ENCODE assay signal across 19 cellular contexts in the genomic region with DNA sequence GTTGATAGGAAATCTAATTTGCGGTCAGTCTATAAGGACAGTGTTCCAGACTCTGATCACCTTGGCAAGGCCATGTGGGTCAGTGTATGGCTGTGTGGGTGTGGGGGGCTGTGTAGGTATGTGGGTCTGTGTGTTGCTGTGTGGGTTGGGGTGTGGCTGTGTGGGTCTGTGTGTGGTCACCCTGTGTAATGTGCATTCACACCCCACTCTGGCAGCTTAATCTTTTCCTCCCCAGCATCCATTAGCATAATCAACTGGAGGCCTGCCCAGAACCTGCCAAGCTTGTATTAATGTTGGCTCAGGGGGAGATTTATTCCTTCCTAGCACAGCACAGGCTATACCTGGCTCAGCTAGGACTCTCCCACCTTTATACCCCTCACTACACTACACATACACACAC.
A peak's percentile ranks its signal among the peaks of the same experiment; 100 is the strongest.
DNase-seq lines count a peak whose midpoint lies in the region; ATAC-seq, FAIRE-seq and TF ChIP-seq lines count a peak whose summit lies in the region.
"Had no signal": no experiment of that assay in that cellular context is flagged by ENCODE, and none has a peak within 500 bp of the region (broad histone marks: within the 10 kb centered on the region; RNA-seq: fewer than 3 reads in every experiment).

No MANE protein-coding gene starts in this region.

- no peaks in the 10 kb centered on the region for H3K27me3 ChIP-seq in right cardiac atrium (ENCODE audit: control insufficient read depth, insufficient read depth)
- no peaks in the 10 kb centered on the region for H3K27me3 ChIP-seq in testis
- H3K27me3 ChIP-seq: BLaER1, SJCRH30 had no signal

- no peak for FAIRE-seq in H54 (lab: Jason Lieb, UNC)
- FAIRE-seq: A204.1 had no signal

- no peak for TF ChIP-seq CTCF in testis (IDR thresholded peaks at IDR 0.05)

- H3K4me1 ChIP-seq in right cardiac atrium (ENCODE audit: control insufficient read depth, insufficient read depth, low read length) (no peaks in the 10 kb centered on the region), testis (peaks cover 3% of the 10 kb centered on the region)
- H3K4me1 ChIP-seq: BLaER1, SJCRH30 had no signal

- no peaks in the 10 kb centered on the region for H3K9me3 ChIP-seq in SK-N-MC (ENCODE audit: low read depth, low read length)
- H3K9me3 ChIP-seq in right cardiac atrium (ENCODE audit: control insufficient read depth, low read length), result no peaks in the 10 kb centered on the region
- H3K9me3 ChIP-seq in testis, result no peaks in the 10 kb centered on the region
- H3K9me3 ChIP-seq: BLaER1, SJCRH30 had no signal

- H3K9ac ChIP-seq in SK-N-MC (ENCODE audit: insufficient read length), result peak overlapping the region; percentile 20
- H3K9ac ChIP-seq: BLaER1, KMS-11 had no signal

- H3K36me3 ChIP-seq in SK-N-MC (ENCODE audit: insufficient read depth, low read length) (no peaks in the 10 kb centered on the region), testis (ENCODE audit: low read depth, missing control alignments) (no peaks in the 10 kb centered on the region)
- H3K36me3 ChIP-seq: BLaER1, SJCRH30 had no signal

- DNase-seq in SHP77 (lab: John Stamatoyannopoulos, UW), result peak; percentile 16 to 23
- DNase-seq in SHP77 treated with DMSO at 0.1 percent for 48 hours (lab: John Stamatoyannopoulos, UW), result no peak
- no peak for DNase-seq in SK-N-MC (ENCODE audit: low read depth, low spot score)
- no peak for DNase-seq in right cardiac atrium
- DNase-seq in testis, result peak; percentile 29
- DNase-seq in OCI-M2 (lab: John Stamatoyannopoulos, UW; ENCODE audit: unreplicated experiment), result no peak
- DNase-seq in H54 (ENCODE audit: insufficient read length, low spot score), result no peak
- DNase-seq: CD8-positive, alpha-beta memory T cell; DND-41; NCI-H1417 treated with DMSO at 0.1 percent for 48 hours; NCI-H187 treated with DMSO at 0.1 percent for 48 hours; NCI-H345; NCI-H526; OCI-M1; SJCRH30 had no signal

- intact Hi-C loops in right cardiac atrium (cut with DNase I), result no loop called here
- intact Hi-C loops in testis (cut with DNase I; ENCODE audit: low total_unique reads), result no loop called here

- TF ChIP-seq POLR2A in testis (IDR thresholded peaks at IDR 0.05) (no peak), H54 (IDR thresholded peaks at IDR 0.05; ENCODE audit: low read depth, low read length) (no peak)

- H3K4me3 ChIP-seq in SK-N-MC (peak overlapping the region; percentile 56), right cardiac atrium (ENCODE audit: low read length) (no peak overlapping the region), testis (no peak overlapping the region)
- H3K4me3 ChIP-seq: BLaER1, SJCRH30 had no signal

- ATAC-seq in right cardiac atrium, result peak; percentile 52 to 90
- no peak for ATAC-seq in HG03439 (IDR thresholded peaks at IDR 0.05; ENCODE audit: unreplicated experiment)

- H3K27ac ChIP-seq in SK-N-MC (peak overlapping the region; percentile 61; the same call in 1 of the 2 replicates), right cardiac atrium (ENCODE audit: low read length) (no peak overlapping the region), testis (no peak overlapping the region)
- H3K27ac ChIP-seq: BLaER1, KMS-11, SJCRH30 had no signal

- 98% methylated on average over 1 of the region's 1 CpG for whole genome bisulfite sequencing in right cardiac atrium
- 57 to 80% methylated on average over 1 of the region's 1 CpG for WGBS in testis, 2 donors

Comparison
In these comparisons a context has a peak if more than half of its experiments do, and no peak if none do; other contexts are left out.
1. DNase-seq: peak in SHP77 (2 of 2) and testis (single experiment); none in SHP77 treated with DMSO at 0.1 percent for 48 hours (single experiment), SK-N-MC (single experiment), right cardiac atrium (0 of 3), OCI-M2 (single experiment) and H54 (single experiment).